Comparison of ENCODE assay signal across 9 cellular contexts in genomic region chr1:218347713-218348627, GRCh38.
DNase-seq lines count a peak whose midpoint lies in the region; ATAC-seq and TF ChIP-seq lines count a peak whose summit lies in the region.
"Had no signal": no experiment of that assay in that cellular context is flagged by ENCODE, and none has a peak within 500 bp of the region (broad histone marks: within the 10 kb centered on the region; RNA-seq: fewer than 3 reads in every experiment).

No MANE protein-coding gene starts in this region.

- H3K79me2 ChIP-seq in parathyroid adenoma, result no peaks in the 10 kb centered on the region

- TF ChIP-seq CTCF in parathyroid adenoma (IDR thresholded peaks at IDR 0.05), result no peak

- H3K4me1 ChIP-seq in NT2/D1 (ENCODE audit: insufficient read depth, insufficient read length) (no peaks in the 10 kb centered on the region), parathyroid adenoma (no peaks in the 10 kb centered on the region)

- peaks cover 52% of the 10 kb centered on the region for H3K27me3 ChIP-seq in NT2/D1 (ENCODE audit: insufficient read depth, insufficient read length)
- H3K27me3 ChIP-seq in parathyroid adenoma (ENCODE audit: control insufficient read depth, insufficient read depth, low read length), result no peaks in the 10 kb centered on the region

- H3K36me3 ChIP-seq in NT2/D1 (ENCODE audit: insufficient read depth, insufficient read length, low read length), result peaks cover 3% of the 10 kb centered on the region
- H3K36me3 ChIP-seq in parathyroid adenoma (ENCODE audit: control insufficient read depth, insufficient read depth, low read length), result no peaks in the 10 kb centered on the region

- H3K4me3 ChIP-seq in NT2/D1 (ENCODE audit: insufficient read length, low read depth) (peak overlapping the region; percentile 67), parathyroid adenoma (ENCODE audit: low read depth, low read length) (peak overlapping the region; percentile 68)

- peak overlapping the region; percentile 84 for H2AFZ ChIP-seq in parathyroid adenoma

- DNase-seq in DMS 273 treated with DMSO at 0.1 percent for 48 hours (lab: John Stamatoyannopoulos, UW), result peak; percentile 51
- no peak for DNase-seq in NT2/D1 (ENCODE audit: low read depth, low spot score)
- peak; percentile 64 for DNase-seq in fibroblast of gingiva (ENCODE audit: low read depth)
- no peak for DNase-seq in activated T-cell treated with anti-CD3 and anti-CD28 coated beads for 4 hours
- no peak for DNase-seq in DMS79 (lab: John Stamatoyannopoulos, UW)
- no peak for DNase-seq in NAMALWA (ENCODE audit: low spot score)
- DNase-seq: NCI-H524 treated with DMSO at 0.1 percent for 48 hours had no signal

- peak overlapping the region; percentile 97 for H3K4me2 ChIP-seq in parathyroid adenoma (ENCODE audit: low read length)

- no peak for ATAC-seq in HG03565 (IDR thresholded peaks at IDR 0.05; ENCODE audit: unreplicated experiment)

- H3K9ac ChIP-seq in NT2/D1 (ENCODE audit: insufficient read length, low read depth) (no peak overlapping the region), parathyroid adenoma (no peak overlapping the region)

- no peak overlapping the region for H3K27ac ChIP-seq in parathyroid adenoma

- H3K9me3 ChIP-seq in NT2/D1 (ENCODE audit: insufficient read depth, low read length) (no peaks in the 10 kb centered on the region), parathyroid adenoma (ENCODE audit: control insufficient read depth, low read length) (no peaks in the 10 kb centered on the region)

Comparison
In these comparisons a context has a peak if more than half of its experiments do, and no peak if none do; other contexts are left out.
1. DNase-seq: peak in DMS 273 treated with DMSO at 0.1 percent for 48 hours (single experiment) and fibroblast of gingiva (single experiment); none in NT2/D1 (single experiment), activated T-cell treated with anti-CD3 and anti-CD28 coated beads for 4 hours (single experiment), DMS79 (single experiment) and NAMALWA (single experiment).